ENCODE assay signal across 6 cellular contexts in genomic region chr5:177498013-177498847, GRCh38. TPM values are rescaled to one million over a fixed set of nuclear protein-coding genes. Genes with fewer than 3 reads are reported as not detected.
DNase-seq lines count a peak whose midpoint lies in the region; TF ChIP-seq lines count a peak whose summit lies in the region.

No MANE protein-coding gene starts in this region.

- POLR2A ChIA-PET in AG04450 (lab: Yijun Ruan, JAX): interaction anchor here (0.6 to 12.1 kb wide), 24 partner anchors 9 to 186 kb away, joined by 3 to 230 read pairs (median 4); partner anchors contain the start of genes B4GALT7, DBN1, DDX41 and FAM193B

- CTCF ChIA-PET in AG04450 (lab: Charles Lee): interaction anchor here (1.4 to 2.4 kb wide), 2 partner anchors 41 to 94 kb away, joined by 4 to 8 read pairs; no protein-coding TSS in a partner anchor

- H3K4me3 ChIP-seq in AG04450 (ENCODE audit: low read depth, low read length): peak overlapping the region; percentile 56
- H3K4me3 ChIP-seq in HUES64 (ENCODE audit: low read length): peak overlapping the region; percentile 79
- H3K4me3 ChIP-seq in epithelial cell of esophagus (ENCODE audit: low read length): peak overlapping the region; percentile 75
- H3K4me3 ChIP-seq in spleen: peak overlapping the region; percentile 56 to 94 (median 72)

- H3K9me3 ChIP-seq in AG04450 (ENCODE audit: control insufficient read depth, insufficient read depth, low read length): no peaks in the 10 kb centered on the region; the same call in 1 of the 2 replicates
- H3K9me3 ChIP-seq in HUES64 (ENCODE audit: insufficient read depth, low read depth, low read length): no peaks in the 10 kb centered on the region
- H3K9me3 ChIP-seq in spleen: no peaks in the 10 kb centered on the region

- DNase-seq in AG04450 (ENCODE audit: low read depth, low spot score) (no peak), epithelial cell of esophagus (ENCODE audit: low read depth) (peak; percentile 29), spleen (peak; percentile 92), H4 (ENCODE audit: low spot score) (no peak), SW480 (ENCODE audit: low spot score) (no peak)

- WGBS in HUES64: 13% methylated on average over 48 of the region's 48 CpGs
- WGBS in spleen, 5 donors: 12 to 32% (median 18%) methylated on average over 21 to 48 of the region's 48 CpGs

- H3K27me3 ChIP-seq in AG04450 (ENCODE audit: control insufficient read depth, insufficient read depth, low read length): no peaks in the 10 kb centered on the region
- H3K27me3 ChIP-seq in HUES64 (ENCODE audit: insufficient read depth, low read length): peaks cover 20% of the 10 kb centered on the region
- H3K27me3 ChIP-seq in spleen (replicated peaks in 1 of 7): peaks cover 0 to 13% (median 0%) of the 10 kb centered on the region in 7 donors

- TF ChIP-seq POLR2A in spleen (IDR thresholded peaks at IDR 0.05): no peak

- H3K27ac ChIP-seq in AG04450 (ENCODE audit: low read depth, low read length) (no peak overlapping the region), HUES64 (ENCODE audit: low read depth, low read length) (peak overlapping the region; percentile 47; the same call in 1 of the 2 replicates), spleen (peak overlapping the region in 7 of 8 donors; percentile 80 to 93 (median 91))

- intact Hi-C loops in spleen (cut with DNase I; ENCODE audit: low total_unique reads): no loop called here

- TF ChIP-seq CTCF in AG04450 (IDR thresholded peaks at IDR 0.05; ENCODE audit: low read depth, low read length): no peak
- TF ChIP-seq CTCF in epithelial cell of esophagus (IDR thresholded peaks at IDR 0.05; ENCODE audit: insufficient read depth, low read depth, low read length, missing control alignments): no peak
- no peak for TF ChIP-seq CTCF in spleen (IDR thresholded peaks at IDR 0.05 in 8 of 11, conservative IDR thresholded peaks at IDR 0.05 in 3 of 11)

- H3K4me1 ChIP-seq in HUES64 (ENCODE audit: insufficient read depth, low read length) (peaks cover 25% of the 10 kb centered on the region), spleen (peaks cover 56 to 98% (median 83%) of the 10 kb centered on the region in 6 donors)

- peak overlapping the region; percentile 41; the same call in 1 of the 2 replicates for H3K9ac ChIP-seq in HUES64 (ENCODE audit: low read depth, low read length)

- H3K36me3 ChIP-seq in HUES64 (ENCODE audit: insufficient read depth, low read length) (peaks cover 21% of the 10 kb centered on the region), spleen (peaks cover 0 to 19% (median 4%) of the 10 kb centered on the region in 6 donors)

RNA-seq across cellular contexts. Expression of gene PDLIM7, which starts 0.8 kb away (rescaled TPM):
- polyA plus RNA-seq in AG04450 (2011; rRNA removed) (195 and 268 TPM in 2 replicates), spleen (100 to 1,000 TPM in 1 of 3 donors, 10 to 100 TPM in 2; 42.5 to 125 (median 59.2) TPM)
- 134 and 147 TPM in 2 replicates for polyA minus RNA-seq in AG04450 (2011; rRNA and poly(A)+ RNA removed)
- polyA plus RNA-seq in HUES64 (2013, experiment 1 of 2): 118 TPM
- polyA plus RNA-seq in HUES64 (2013, experiment 2 of 2): 108 TPM
- total RNA-seq in spleen: 100 to 1,000 TPM in 3 of 7 donors, 10 to 100 TPM in 4; 44.8 to 220 (median 86.4) TPM
- 127 and 138 TPM in 2 replicates for total RNA-seq in H4 (2014; rRNA removed; shearing (Covaris generic))

RNA-seq across cellular contexts. Expression of gene DOK3, which starts 11.4 kb away (rescaled TPM):
- 0.50 and 0.96 TPM in 2 replicates for polyA plus RNA-seq in AG04450 (2011; rRNA removed)
- 0.43 and 2.3 TPM in 2 replicates for polyA minus RNA-seq in AG04450 (2011; rRNA and poly(A)+ RNA removed)
- polyA plus RNA-seq in HUES64 (2013, experiment 1 of 2): 6.6 TPM
- 3.0 TPM for polyA plus RNA-seq in HUES64 (2013, experiment 2 of 2)
- 100 to 1,000 TPM; 111 to 231 (median 149) TPM for total RNA-seq in spleen
- 100 to 1,000 TPM in 1 of 3 donors, 10 to 100 TPM in 2; 69.9 to 144 (median 98.4) TPM for polyA plus RNA-seq in spleen
- 0.08 and 1.1 TPM in 2 replicates for total RNA-seq in H4 (2014; rRNA removed; shearing (Covaris generic))

RNA-seq across cellular contexts. Expression of gene DDX41, which starts 18.5 kb away (rescaled TPM):
- 71.8 and 96.0 TPM in 2 replicates for polyA plus RNA-seq in AG04450 (2011; rRNA removed)
- 58.0 and 71.2 TPM in 2 replicates for polyA minus RNA-seq in AG04450 (2011; rRNA and poly(A)+ RNA removed)
- polyA plus RNA-seq in HUES64 (2013, experiment 1 of 2): 72.2 TPM
- 64.1 TPM for polyA plus RNA-seq in HUES64 (2013, experiment 2 of 2)
- 100 to 1,000 TPM in 2 of 7 donors, 10 to 100 TPM in 5; 68.9 to 126 (median 91.8) TPM for total RNA-seq in spleen
- polyA plus RNA-seq in spleen: 10 to 100 TPM; 68.9 to 99.4 (median 92.9) TPM
- 106 and 122 TPM in 2 replicates for total RNA-seq in H4 (2014; rRNA removed; shearing (Covaris generic))

RNA-seq across cellular contexts. Expression of gene DBN1, which starts 24.8 kb away (rescaled TPM):
- 146 and 164 TPM in 2 replicates for polyA plus RNA-seq in AG04450 (2011; rRNA removed)
- polyA minus RNA-seq in AG04450 (2011; rRNA and poly(A)+ RNA removed): 169 and 227 TPM in 2 replicates
- 252 TPM for polyA plus RNA-seq in HUES64 (2013, experiment 1 of 2)
- polyA plus RNA-seq in HUES64 (2013, experiment 2 of 2): 228 TPM
- 10 to 100 TPM; 13.0 to 26.5 (median 17.6) TPM for total RNA-seq in spleen
- polyA plus RNA-seq in spleen: 10 to 100 TPM in 1 of 3 donors, 1 to 10 TPM in 2; 6.8 to 16.3 (median 7.6) TPM
- total RNA-seq in H4 (2014; rRNA removed; shearing (Covaris generic)): 140 and 153 TPM in 2 replicates

RNA-seq across cellular contexts. Expression of gene PRR7, which starts 51.6 kb away (rescaled TPM):
- polyA plus RNA-seq in AG04450 (2011; rRNA removed): 1.0 and 1.6 TPM in 2 replicates
- 0.28 and 0.43 TPM in 2 replicates for polyA minus RNA-seq in AG04450 (2011; rRNA and poly(A)+ RNA removed)
- polyA plus RNA-seq in HUES64 (2013, experiment 1 of 2): 5.5 TPM
- 7.7 TPM for polyA plus RNA-seq in HUES64 (2013, experiment 2 of 2)
- total RNA-seq in spleen: 1 to 10 TPM in 6 of 7 donors, not detected in 1; 2.6 to 5.3 (median 4.7) TPM
- 1 to 10 TPM; 1.7 to 5.7 (median 3.9) TPM for polyA plus RNA-seq in spleen
- 28.6 and 33.7 TPM in 2 replicates for total RNA-seq in H4 (2014; rRNA removed; shearing (Covaris generic))

Comparison
In these comparisons a context has a peak if more than half of its experiments do, and no peak if none do; other contexts are left out.
1. DNase-seq: peak in epithelial cell of esophagus (single experiment) and spleen (single experiment); none in AG04450 (single experiment), H4 (single experiment) and SW480 (single experiment).
2. RNA of gene DOK3, which starts 11.4 kb away (total RNA-seq): 111 to 231 TPM in spleen; 0.08 to 1.1 TPM in H4; every median in the first group is over 10 times any median in the second.
3. Peak in every context shown above with its lines, with median percentiles within 50 percentile points of each other: H3K4me3 ChIP-seq.